Comparison of ENCODE assay signal across 8 cellular contexts in the genomic region with DNA sequence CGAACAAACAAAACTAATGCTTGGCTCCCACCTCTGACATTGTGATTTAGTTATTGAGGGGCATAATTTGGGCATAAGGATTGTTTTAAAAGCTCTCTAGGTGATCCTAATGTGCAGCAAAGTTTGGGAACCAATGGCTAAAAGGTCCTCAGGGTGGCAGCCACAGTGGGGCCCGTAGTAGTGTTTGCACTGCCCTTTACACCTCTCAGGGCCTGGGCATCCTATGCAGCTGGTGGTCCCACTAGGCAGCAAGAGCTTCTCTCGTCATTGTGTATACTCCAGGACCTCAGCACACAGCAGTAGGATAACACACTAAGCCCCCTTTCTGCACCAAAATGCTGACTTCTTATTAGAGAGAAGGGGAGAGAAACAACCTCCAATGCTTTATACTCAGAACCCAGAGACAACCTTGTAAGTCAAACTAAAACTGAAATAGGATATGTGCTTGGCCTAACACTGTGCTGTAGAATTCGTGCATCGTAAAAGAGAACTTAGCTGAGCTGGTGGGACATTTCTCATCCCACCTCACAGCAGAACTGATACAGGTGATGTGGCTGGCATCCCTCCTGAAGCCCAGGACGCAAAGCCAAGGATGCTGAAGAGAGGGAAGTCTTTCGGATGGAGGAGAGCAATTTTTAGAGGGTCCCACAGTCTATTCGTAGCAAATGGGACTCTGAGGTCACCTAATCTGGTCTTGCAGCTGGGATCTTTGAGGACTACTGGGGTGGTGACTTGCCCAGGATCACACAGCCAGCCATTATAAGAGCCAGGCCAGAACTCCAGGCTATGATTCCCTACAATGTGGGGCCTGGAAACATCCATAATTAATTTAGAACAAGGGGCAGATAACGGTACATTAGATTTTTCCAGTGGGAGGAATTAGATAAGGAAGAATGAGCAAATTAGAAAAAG. TPM values are rescaled to one million over a fixed set of nuclear protein-coding genes. Genes with fewer than 3 reads are reported as not detected.
DNase-seq lines count a peak whose midpoint lies in the region; ATAC-seq and TF ChIP-seq lines count a peak whose summit lies in the region.

No MANE protein-coding gene starts in this region.

- RAD21 ChIA-PET in HCT116 (lab: Charles Lee; ENCODE audit: low non-redundant PET in 1 of 2, low total read pairs in 2 of 2, uncharacterized antibody in 2 of 2, unreplicated experiment in 2 of 2): no interaction called here

- no peak overlapping the region for H2AFZ ChIP-seq in HCT116 (ENCODE audit: low read depth, low read length, poor library complexity, severe bottlenecking)

- ATAC-seq in CD4-positive, CD25-positive, alpha-beta regulatory T cell (ENCODE audit: low read depth in 2 of 2): peak in 1 of 2 donors; percentile 10
- ATAC-seq in HCT116: no peak

- peak overlapping the region; percentile 100 for H3K4me3 ChIP-seq in CD4-positive, CD25-positive, alpha-beta regulatory T cell (ENCODE audit: low read depth, low read length)
- H3K4me3 ChIP-seq in HCT116 (replicated peaks in 1 of 2; ENCODE audit: low read depth in 1 of 2, low read length in 2 of 2) (peak overlapping the region; percentile 69 to 75), WERI-Rb-1 (ENCODE audit: low read depth, low read length) (peak overlapping the region; percentile 70), iPS DF 6.9 (ENCODE audit: low read length) (peak overlapping the region; percentile 63; the same call in 1 of the 2 replicates), stomach (peak overlapping the region; percentile 73 to 87 (median 80))

- peaks cover 14 to 77% (median 52%) of the 10 kb centered on the region in 4 donors for H3K4me1 Mint-ChIP-seq in CD4-positive, CD25-positive, alpha-beta regulatory T cell

- CTCF ChIA-PET in HCT116 (lab: Charles Lee) (interaction anchor here (1.8 kb wide), 1 partner anchor 40 kb away, joined by 13 read pairs; no protein-coding TSS in a partner anchor), HEK293T (lab: Yijun Ruan, JAX) (interaction anchor here (3.2 kb wide), 1 partner anchor 40 kb away, joined by 19 read pairs; no protein-coding TSS in a partner anchor)

- POLR2A ChIA-PET in HCT116 (lab: Charles Lee) (interaction anchor here (1.3 to 1.7 kb wide), 2 partner anchors 28 to 40 kb away, joined by 3 to 7 read pairs; no protein-coding TSS in a partner anchor), HEK293T (lab: Yijun Ruan, JAX) (interaction anchor here (0.8 to 1.7 kb wide), 4 partner anchors 14 to 174 kb away, joined by 3 to 5 read pairs (median 4); a partner anchor contains a TSS)

- TF ChIP-seq POLR2A in HCT116 (IDR thresholded peaks at IDR 0.05; ENCODE audit: borderline replicate concordance, extremely low read depth, insufficient read depth, insufficient read length) (no peak), stomach (IDR thresholded peaks at IDR 0.05) (no peak)

- no peaks in the 10 kb centered on the region for H3K9me3 Mint-ChIP-seq in CD4-positive, CD25-positive, alpha-beta regulatory T cell

- TF ChIP-seq CTCF in HCT116 (IDR thresholded peaks at IDR 0.05 in 2 of 3, conservative IDR thresholded peaks at IDR 0.05 in 1 of 3; ENCODE audit: borderline replicate concordance in 1 of 3, insufficient read depth in 1 of 3, low read depth in 2 of 3, low read length in 2 of 3) (no peak), WERI-Rb-1 (IDR thresholded peaks at IDR 0.05; ENCODE audit: low read depth, low read length) (no peak), stomach (IDR thresholded peaks at IDR 0.05) (no peak), GM13976 (IDR thresholded peaks at IDR 0.05; ENCODE audit: borderline replicate concordance, control extremely low read depth, extremely low read depth, insufficient read depth, missing control alignments) (no peak)

- H3K27me3 Mint-ChIP-seq in CD4-positive, CD25-positive, alpha-beta regulatory T cell: no peaks in the 10 kb centered on the region

- DNase-seq in CD4-positive, CD25-positive, alpha-beta regulatory T cell: no peak
- no peak for DNase-seq in HCT116 (ENCODE audit: low read depth, low spot score)
- no peak for DNase-seq in WERI-Rb-1
- no peak for DNase-seq in iPS DF 6.9 (ENCODE audit: low read depth, low spot score)
- DNase-seq in stomach: no peak
- DNase-seq in AG08395 (ENCODE audit: low spot score): no peak
- no peak for DNase-seq in GM13976 (ENCODE audit: low spot score)
- no peak for DNase-seq in HEK293T (ENCODE audit: extremely low spot score)

- no peak for TF ChIP-seq EP300 in stomach (IDR thresholded peaks at IDR 0.05)

- H3K79me2 ChIP-seq in HCT116 (ENCODE audit: insufficient read depth, low read length): no peaks in the 10 kb centered on the region

- H3K4me3 Mint-ChIP-seq in CD4-positive, CD25-positive, alpha-beta regulatory T cell: peak overlapping the region; percentile 98 to 99 (median 99)

- H3K27me3 ChIP-seq in CD4-positive, CD25-positive, alpha-beta regulatory T cell (ENCODE audit: control insufficient read depth, insufficient read depth, low read length): no peaks in the 10 kb centered on the region
- no peaks in the 10 kb centered on the region for H3K27me3 ChIP-seq in HCT116 (ENCODE audit: insufficient read depth, low read length)
- no peaks in the 10 kb centered on the region for H3K27me3 ChIP-seq in WERI-Rb-1 (ENCODE audit: insufficient read depth, low read depth, severe bottlenecking)
- no peaks in the 10 kb centered on the region for H3K27me3 ChIP-seq in iPS DF 6.9 (ENCODE audit: control insufficient read depth, insufficient read depth, low read length)
- no peaks in the 10 kb centered on the region for H3K27me3 ChIP-seq in stomach

- TSS peak; percentile 64 for BruUV-seq in HCT116 (replicated peaks; lab: Mats Ljungman, UMichigan)

- peak overlapping the region; percentile 91 for H3K27ac ChIP-seq in CD4-positive, CD25-positive, alpha-beta regulatory T cell (ENCODE audit: insufficient read depth, low read length, poor library complexity, severe bottlenecking)
- no peak overlapping the region for H3K27ac ChIP-seq in HCT116 (ENCODE audit: low read depth, low read length)
- peak overlapping the region; percentile 56 for H3K27ac ChIP-seq in WERI-Rb-1
- no peak overlapping the region for H3K27ac ChIP-seq in iPS DF 6.9 (ENCODE audit: low read length)
- H3K27ac ChIP-seq in stomach: peak overlapping the region in 4 of 5 donors; percentile 81 to 96 (median 91)

- H3K36me3 Mint-ChIP-seq in CD4-positive, CD25-positive, alpha-beta regulatory T cell: peaks cover 14% of the 10 kb centered on the region

- H3K4me2 ChIP-seq in HCT116 (ENCODE audit: low read length): peak overlapping the region; percentile 89

- H3K36me3 ChIP-seq in CD4-positive, CD25-positive, alpha-beta regulatory T cell (ENCODE audit: control insufficient read depth, insufficient read depth, low read length): peaks cover 3% of the 10 kb centered on the region
- H3K36me3 ChIP-seq in HCT116 (ENCODE audit: control insufficient read depth in 1 of 2, insufficient read depth in 2 of 2, low read length in 2 of 2): no peaks in the 10 kb centered on the region; a peak in 2 of 4 replicates
- no peaks in the 10 kb centered on the region for H3K36me3 ChIP-seq in WERI-Rb-1
- no peaks in the 10 kb centered on the region for H3K36me3 ChIP-seq in iPS DF 6.9 (ENCODE audit: control insufficient read depth, insufficient read depth, low read length)
- peaks cover 0 to 11% (median 8%) of the 10 kb centered on the region in 4 donors for H3K36me3 ChIP-seq in stomach

- intact Hi-C loops in HCT116 (cut with micrococcal nuclease): loop anchor here (2.0 to 5.0 kb wide), 2 partner anchors 89 to 111 kb away; a partner anchor contains a TSS
- intact Hi-C loops in stomach (cut with DNase I; ENCODE audit: low total_unique reads): no loop called here

- no peak for TF ChIP-seq RAD21 in HCT116 (IDR thresholded peaks at IDR 0.05; ENCODE audit: low read depth)

- peak overlapping the region; percentile 95 to 98 (median 98) for H3K27ac Mint-ChIP-seq in CD4-positive, CD25-positive, alpha-beta regulatory T cell

- no CpG with 5 or more reads among the region's 9 CpGs for WGBS in iPS DF 6.9 (ENCODE audit: insufficient coverage, insufficient read length)
- 33 to 47% (median 36%) methylated on average over 9 of the region's 9 CpGs for WGBS in stomach, 5 donors

- no peaks in the 10 kb centered on the region for H4K20me1 ChIP-seq in HCT116 (ENCODE audit: insufficient read depth)

- in situ Hi-C loops in GM13976 (cut with MboI; ENCODE audit: low sequenced_read_pairs, unreplicated experiment): no loop called here

- H3K9ac ChIP-seq in HCT116 (ENCODE audit: low read length): peak overlapping the region; percentile 49

- peaks cover 86% of the 10 kb centered on the region for H3K4me1 ChIP-seq in CD4-positive, CD25-positive, alpha-beta regulatory T cell (ENCODE audit: control insufficient read depth, insufficient read depth, low read length, poor library complexity, severe bottlenecking)
- H3K4me1 ChIP-seq in HCT116 (ENCODE audit: control insufficient read depth in 1 of 2, insufficient read depth in 2 of 2, low read length in 2 of 2) (peaks cover 25 to 33% of the 10 kb centered on the region in 2 experiments), iPS DF 6.9 (ENCODE audit: control insufficient read depth, insufficient read depth, low read length) (peaks cover 3% of the 10 kb centered on the region), stomach (peaks cover 70 to 87% (median 79%) of the 10 kb centered on the region in 4 donors)

- H3K9me3 ChIP-seq in CD4-positive, CD25-positive, alpha-beta regulatory T cell (ENCODE audit: control insufficient read depth in 2 of 2, low read length in 2 of 2): no peaks in the 10 kb centered on the region
- H3K9me3 ChIP-seq in HCT116 (ENCODE audit: control insufficient read depth in 1 of 2, insufficient read depth in 1 of 2, low read depth in 1 of 2, low read length in 2 of 2): no peaks in the 10 kb centered on the region
- no peaks in the 10 kb centered on the region for H3K9me3 ChIP-seq in WERI-Rb-1 (ENCODE audit: severe bottlenecking)
- H3K9me3 ChIP-seq in iPS DF 6.9 (ENCODE audit: control insufficient read depth, insufficient read depth, low read length): no peaks in the 10 kb centered on the region
- H3K9me3 ChIP-seq in stomach: no peaks in the 10 kb centered on the region

- no peaks in the 10 kb centered on the region for H3K9me2 ChIP-seq in HCT116 (ENCODE audit: insufficient read depth)

TF ChIP-seq in HCT116, 20 proteins besides CTCF, POLR2A, EP300 and RAD21 (continues in another document):
- TF ChIP-seq JUND (IDR thresholded peaks at IDR 0.05) (no peak), TCF7L2 (IDR thresholded peaks at IDR 0.05; ENCODE audit: borderline replicate concordance, extremely low read depth, insufficient read depth, insufficient read length) (no peak), EGR1 (IDR thresholded peaks at IDR 0.05; ENCODE audit: low read depth) (no peak)

TF ChIP-seq in HEK293T, 16 proteins besides CTCF, POLR2A, EP300 and RAD21 (continues in another document):
- TF ChIP-seq LEF1 (IDR thresholded peaks at IDR 0.05; ENCODE audit: borderline replicate concordance) (no peak), SUZ12 (IDR thresholded peaks at IDR 0.05) (no peak)

RNA-seq across cellular contexts. Expression of a gene that starts 1.2 kb away (rescaled TPM):
- total RNA-seq in CD4-positive, CD25-positive, alpha-beta regulatory T cell: 82.9 TPM
- 100 to 1,000 TPM; 319 to 399 (median 348) TPM for polyA plus RNA-seq in CD4-positive, CD25-positive, alpha-beta regulatory T cell
- 29.3 TPM for total RNA-seq in HCT116 (2021; ENCODE audit: unreplicated experiment)
- 119 and 121 TPM in 2 replicates for polyA plus RNA-seq in HCT116 (2012)
- total RNA-seq in stomach: 10 to 100 TPM; 11.3 to 30.4 (median 14.0) TPM
- 100 to 1,000 TPM in 1 of 3 donors, 10 to 100 TPM in 2; 51.0 to 211 (median 65.7) TPM for polyA plus RNA-seq in stomach

Comparison
In these comparisons a context has a peak if more than half of its experiments do, and no peak if none do; other contexts are left out.
1. H3K27ac ChIP-seq: peak in CD4-positive, CD25-positive, alpha-beta regulatory T cell (single experiment), WERI-Rb-1 (single experiment) and stomach (4 of 5); none in HCT116 (single experiment) and iPS DF 6.9 (single experiment).
2. Peak in every context shown above with its lines, with median percentiles within 50 percentile points of each other: H3K4me3 ChIP-seq.